In the genomic region with DNA sequence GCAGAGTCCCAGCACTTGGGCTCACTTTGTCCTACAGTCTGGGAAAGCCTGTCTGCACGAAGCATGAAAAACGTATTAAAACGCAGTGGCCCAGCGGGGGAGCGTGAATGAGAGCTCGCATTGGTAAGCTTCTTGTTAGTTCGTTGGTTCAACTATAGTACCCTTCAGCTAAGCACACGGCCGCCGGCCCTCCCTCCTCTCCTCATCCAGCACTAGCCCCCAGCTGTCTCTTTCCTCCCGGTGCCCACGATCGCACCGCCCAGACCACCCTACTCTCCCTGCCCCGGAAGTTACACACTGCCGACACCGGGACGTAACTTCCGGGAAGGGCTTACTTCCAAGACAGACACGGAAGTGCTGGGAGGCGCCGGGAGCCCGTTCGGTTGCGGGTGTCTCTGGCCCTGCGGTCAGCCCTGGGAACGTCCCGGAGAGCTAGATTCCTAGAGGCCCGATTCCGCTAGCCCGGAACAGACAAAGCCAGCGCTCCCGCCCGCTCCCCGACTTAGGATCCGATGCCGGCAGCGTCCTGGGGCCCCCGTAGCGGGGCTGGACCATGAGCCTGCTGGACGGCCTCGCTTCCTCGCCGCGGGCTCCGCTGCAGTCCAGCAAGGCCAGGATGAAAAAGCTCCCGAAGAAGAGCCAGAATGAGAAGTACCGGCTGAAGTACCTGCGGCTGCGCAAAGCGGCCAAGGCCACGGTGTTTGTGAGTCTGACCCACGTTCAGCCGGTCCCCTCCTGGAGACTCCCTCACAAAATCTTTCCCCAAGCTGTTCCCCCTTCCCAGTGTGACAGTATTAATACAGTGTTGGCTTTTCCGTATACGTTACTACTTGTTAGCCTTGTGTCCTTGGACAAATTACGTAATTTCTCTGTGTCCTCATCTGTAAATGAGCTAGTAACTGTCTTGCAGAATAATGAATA, we compare ENCODE assay signal across 8 cellular contexts. TPM values are rescaled to one million over a fixed set of nuclear protein-coding genes. Genes with fewer than 3 reads are reported as not detected.
A peak's percentile ranks its signal among the peaks of the same experiment; 100 is the strongest.
DNase-seq lines count a peak whose midpoint lies in the region; ATAC-seq, FAIRE-seq and TF ChIP-seq lines count a peak whose summit lies in the region.

A gene with protein sequence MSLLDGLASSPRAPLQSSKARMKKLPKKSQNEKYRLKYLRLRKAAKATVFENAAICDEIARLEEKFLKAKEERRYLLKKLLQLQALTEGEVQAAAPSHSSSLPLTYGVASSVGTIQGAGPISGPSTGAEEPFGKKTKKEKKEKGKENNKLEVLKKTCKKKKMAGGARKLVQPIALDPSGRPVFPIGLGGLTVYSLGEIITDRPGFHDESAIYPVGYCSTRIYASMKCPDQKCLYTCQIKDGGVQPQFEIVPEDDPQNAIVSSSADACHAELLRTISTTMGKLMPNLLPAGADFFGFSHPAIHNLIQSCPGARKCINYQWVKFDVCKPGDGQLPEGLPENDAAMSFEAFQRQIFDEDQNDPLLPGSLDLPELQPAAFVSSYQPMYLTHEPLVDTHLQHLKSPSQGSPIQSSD (plus strand): TSS at position 334 of the 921 bp plus-strand sequence. CDS start 220 bp downstream, at position 554.

- DNase-seq in D721Med (ENCODE audit: insufficient read length, low spot score) (peak; percentile 83), IMR-90 (peak; percentile 91), OCI-LY7 (ENCODE audit: low spot score) (peak; percentile 89), activated T-cell treated with anti-CD3 and anti-CD28 coated beads for 24 hours (ENCODE audit: low read depth) (peak; percentile 77), epidermal melanocyte (ENCODE audit: insufficient read length, low spot score) (peak; percentile 85), middle frontal gyrus (ENCODE audit: extremely low spot score, low spot score) (peak; percentile 83)
- peak; percentile 61 to 70 for DNase-seq in stimulated activated CD8-positive, alpha-beta memory T cell treated with anti-CD3 and anti-CD28 coated beads, Interleukin-2, amount 100 ng/mL, for 48 hours (ENCODE audit: low read depth in 2 of 2)

- whole genome bisulfite sequencing in IMR-90 (ENCODE audit: extremely low coverage in 2 of 2, insufficient read length in 1 of 2), 2 experiments, result 0% methylated on average over 15 of the region's 57 CpGs; no CpG with 5 or more reads in 1 of the 2 experiments

- H3K14ac ChIP-seq in IMR-90 (replicated peaks; ENCODE audit: low read depth, low read length), result peak within 1 kb of the TSS; percentile 89

- peak within 1 kb of the TSS; percentile 85 for H3K56ac ChIP-seq in IMR-90 (ENCODE audit: extremely low read depth, insufficient read depth, low read length)

- H3K23ac ChIP-seq in IMR-90 (ENCODE audit: low read depth, low read length), result peak within 1 kb of the TSS; percentile 88

- H2BK120ac ChIP-seq in IMR-90 (ENCODE audit: low read depth, low read length), result peak within 1 kb of the TSS; percentile 52; the same call in 1 of the 2 replicates

- peak within 1 kb of the TSS; percentile 79 for H3K4me3 ChIP-seq in IMR-90 (ENCODE audit: insufficient read depth, low read depth, low read length)
- peak within 1 kb of the TSS; percentile 85 for H3K4me3 ChIP-seq in OCI-LY7 (ENCODE audit: low read depth, low read length, poor library complexity, severe bottlenecking)

- no peak for TF ChIP-seq RAD21 in IMR-90 (IDR thresholded peaks at IDR 0.05; ENCODE audit: low read length)

- dilution Hi-C loops in IMR-90 (cut with HindIII; ENCODE audit: low sequenced_read_pairs, unreplicated experiment), result no loop called here

- FAIRE-seq in D721Med (lab: Jason Lieb, UNC), result no peak

- peak within 1 kb of the TSS; percentile 98 for H4K5ac ChIP-seq in IMR-90 (ENCODE audit: low read depth, low read length)

- peak within 1 kb of the TSS; percentile 98 for H2AFZ ChIP-seq in IMR-90 (replicated peaks; ENCODE audit: low read length, poor library complexity)
- H2AFZ ChIP-seq in OCI-LY7 (ENCODE audit: low read length), result peak within 1 kb of the TSS; percentile 92

- peak within 1 kb of the TSS; percentile 93 to 94 for H4K8ac ChIP-seq in IMR-90 (ENCODE audit: low read depth in 2 of 2, low read length in 2 of 2)

- H2BK20ac ChIP-seq in IMR-90 (ENCODE audit: low read depth, low read length), result no peak within 1 kb of the TSS

- no peak for TF ChIP-seq CTCF in D721Med (IDR thresholded peaks at IDR 0.05; ENCODE audit: insufficient read depth, missing control alignments)
- TF ChIP-seq CTCF in IMR-90 (conservative IDR thresholded peaks at IDR 0.05; ENCODE audit: low read depth, low read length), result no peak
- no peak for TF ChIP-seq CTCF in OCI-LY7 (conservative IDR thresholded peaks at IDR 0.05; ENCODE audit: low read length)

- no peaks in the 10 kb centered on the region for H3K9me3 ChIP-seq in IMR-90 (ENCODE audit: control insufficient read depth, insufficient read depth, low read length)
- H3K9me3 ChIP-seq in OCI-LY7 (ENCODE audit: low read length), result no peaks in the 10 kb centered on the region

- peak within 1 kb of the TSS; percentile 51 for H2BK5ac ChIP-seq in IMR-90 (ENCODE audit: low read depth, low read length, poor library complexity, severe bottlenecking)

- BruUV-seq in IMR-90 (replicated peaks; lab: Mats Ljungman, UMichigan), result TSS peak; percentile 72
- TSS peak; percentile 69 for BruUV-seq in OCI-LY7 (replicated peaks; lab: Mats Ljungman, UMichigan)

- POLR2A ChIA-PET in IMR-90 (lab: Charles Lee; ENCODE audit: unreplicated experiment), result interaction anchor here (0.5 kb wide), 1 partner anchor 579 kb away, joined by 3 read pairs; no protein-coding TSS in a partner anchor
- POLR2A ChIA-PET in OCI-LY7 (lab: Charles Lee), result interaction anchor here (0.6 to 2.8 kb wide), 13 partner anchors 10 to 1749 kb away, joined by 3 to 21 read pairs (median 3); partner anchors contain the start of genes CCDC15 and PANX3

- H4K91ac ChIP-seq in IMR-90 (ENCODE audit: insufficient read depth, low read depth, low read length), result peak within 1 kb of the TSS; percentile 86

- H2BK15ac ChIP-seq in IMR-90 (ENCODE audit: low read depth, low read length), result no peak within 1 kb of the TSS

- H3K79me1 ChIP-seq in IMR-90 (ENCODE audit: low read depth in 1 of 2, low read length in 2 of 2), result peaks cover 22 to 42% of the 10 kb centered on the region in 2 experiments

- peak within 1 kb of the TSS; percentile 91 for H3K9ac ChIP-seq in IMR-90 (ENCODE audit: low read depth, low read length)

- H3K36me3 ChIP-seq in IMR-90 (ENCODE audit: control insufficient read depth, insufficient read depth, low read length), result peaks cover 16% of the 10 kb centered on the region
- peaks cover 33% of the 10 kb centered on the region for H3K36me3 ChIP-seq in OCI-LY7 (ENCODE audit: insufficient read depth, low read length)

- H3K27me3 ChIP-seq in IMR-90 (ENCODE audit: control insufficient read depth, insufficient read depth, low read length), result peaks cover 6% of the 10 kb centered on the region; the same call in 1 of the 2 replicates

- CTCF ChIA-PET in IMR-90 (lab: Yijun Ruan, JAX) (interaction anchor here (0.9 to 1.8 kb wide), 2 partner anchors 207 to 221 kb away, joined by 3 to 7 read pairs; no protein-coding TSS in a partner anchor), OCI-LY7 (lab: Charles Lee; ENCODE audit: unreplicated experiment) (interaction anchor here (0.7 to 0.8 kb wide), 2 partner anchors 17 to 215 kb away, joined by 3 to 5 read pairs; no protein-coding TSS in a partner anchor)

- peak; percentile 95 for TF ChIP-seq POLR2A in IMR-90 (IDR thresholded peaks at IDR 0.05; ENCODE audit: low read depth, low read length)

- ATAC-seq in GM21526 (IDR thresholded peaks at IDR 0.05; ENCODE audit: low FRiP score, unreplicated experiment) (peak; percentile 99), IMR-90 (ENCODE audit: low read depth) (peak; percentile 95)

- peaks cover 8% of the 10 kb centered on the region; the same call in 1 of the 2 replicates for H3K9me1 ChIP-seq in IMR-90 (ENCODE audit: insufficient read depth, low read length)

- H3K4me2 ChIP-seq in IMR-90 (ENCODE audit: low read depth, low read length) (peak within 1 kb of the TSS; percentile 94), OCI-LY7 (ENCODE audit: low read length) (peak within 1 kb of the TSS; percentile 85)

- in situ Hi-C loops in IMR-90 (cut with MboI; ENCODE audit: low sequenced_read_pairs), result no loop called here

- H2AK9ac ChIP-seq in IMR-90 (replicated peaks; ENCODE audit: low read depth, low read length, poor library complexity), result peak within 1 kb of the TSS; percentile 90

- H3K18ac ChIP-seq in IMR-90 (ENCODE audit: low read depth, low read length), result peak within 1 kb of the TSS; percentile 76

- H3K79me2 ChIP-seq in OCI-LY7 (ENCODE audit: insufficient read depth, low read depth, low read length), result peaks cover 24% of the 10 kb centered on the region

- H3K4me1 ChIP-seq in IMR-90 (ENCODE audit: control insufficient read depth, insufficient read depth, low read length) (no peaks in the 10 kb centered on the region; the same call in 1 of the 2 replicates), OCI-LY7 (ENCODE audit: insufficient read depth, low read length, poor library complexity, severe bottlenecking) (peaks cover 11% of the 10 kb centered on the region)

- H3K27ac ChIP-seq in IMR-90 (ENCODE audit: insufficient read depth, low read length), result peak within 1 kb of the TSS; percentile 81
- H3K27ac ChIP-seq in OCI-LY7 (ENCODE audit: low read depth, low read length, poor library complexity, severe bottlenecking), result no peak within 1 kb of the TSS

- intact Hi-C loops in IMR-90 (cut with micrococcal nuclease), result no loop called here
- intact Hi-C loops in OCI-LY7 (cut with micrococcal nuclease; ENCODE audit: unreplicated experiment), result loop anchor here (2.0 to 5.0 kb wide), 2 partner anchors 330 to 882 kb away; partner anchors contain the start of genes CCDC15 and ZNF202

- peak within 1 kb of the TSS; percentile 82 for H3K4ac ChIP-seq in IMR-90 (ENCODE audit: low read depth, low read length)

- no peak within 1 kb of the TSS; the same call in 1 of the 2 replicates for H2AK5ac ChIP-seq in IMR-90 (ENCODE audit: low read depth, low read length)

- H4K20me1 ChIP-seq in IMR-90 (ENCODE audit: insufficient read depth, low read length) (no peaks in the 10 kb centered on the region; the same call in 1 of the 2 replicates), OCI-LY7 (ENCODE audit: insufficient read depth, low read length) (peaks cover 9% of the 10 kb centered on the region; the same call in 1 of the 2 replicates)

- H3K9me2 ChIP-seq in OCI-LY7 (ENCODE audit: insufficient read depth, low read length), result no peaks in the 10 kb centered on the region

TF ChIP-seq in IMR-90, 13 proteins besides CTCF, POLR2A, EP300 and RAD21 (continues in another document):
- no peak for TF ChIP-seq BHLHE40 (IDR thresholded peaks at IDR 0.05; ENCODE audit: low read depth, low read length)
- TF ChIP-seq SMC3 (IDR thresholded peaks at IDR 0.05; ENCODE audit: low read depth, low read length), result no peak
- no peak for TF ChIP-seq NFE2L2 (IDR thresholded peaks at IDR 0.05; ENCODE audit: low read depth, low read length)
- no peak for TF ChIP-seq RFX5 (IDR thresholded peaks at IDR 0.05; ENCODE audit: low read depth, low read length)

RNA-seq across cellular contexts. Expression of the gene that starts here (rescaled TPM):
- total RNA-seq in IMR-90 (2012; rRNA removed), result 11.9 and 13.3 TPM in 2 replicates
- polyA plus RNA-seq in IMR-90 (2012; rRNA removed), result 20.2 and 23.2 TPM in 2 replicates
- 7.0 and 10.4 TPM in 2 replicates for polyA plus RNA-seq in IMR-90 (2012; cell fraction: cytosol; rRNA removed)
- polyA plus RNA-seq in IMR-90 (2012; cell fraction: nucleus; rRNA removed; ENCODE audit: low replicate concordance), result 27.9 and 84.2 TPM in 2 replicates
- 23.3 and 30.0 TPM in 2 replicates for total RNA-seq in OCI-LY7 (2014; rRNA removed; shearing (Covaris generic))
- total RNA-seq in OCI-LY7 (2022), result 34.0 and 39.1 TPM in 2 replicates
